ENCODE assay signal across 12 cellular contexts in genomic region chr5:135353952-135354721, GRCh38.
DNase-seq lines count a peak whose midpoint lies in the region; ATAC-seq lines count a peak whose summit lies in the region.
"Had no signal": no experiment of that assay in that cellular context is flagged by ENCODE, and none has a peak within 500 bp of the region (broad histone marks: within the 10 kb centered on the region; RNA-seq: fewer than 3 reads in every experiment).

No MANE protein-coding gene starts in this region.

- DNase-seq in activated CD8-positive, alpha-beta memory T cell treated with anti-CD3 and anti-CD28 coated beads for 24 hours, result peak; percentile 21
- DNase-seq in activated CD8-positive, alpha-beta memory T cell treated with anti-CD3 and anti-CD28 coated beads, Interleukin-2, amount 50 U/mL, for 4 hours, result no peak
- DNase-seq in amniotic stem cell (lab: John Stamatoyannopoulos, UW) (peak; percentile 85), hepatic stellate cell (ENCODE audit: low spot score) (peak; percentile 84), stromal cell of bone marrow (ENCODE audit: low read depth) (peak; percentile 97), SHP77 treated with DMSO at 0.1 percent for 48 hours (lab: John Stamatoyannopoulos, UW) (no peak), OCI-M2 (lab: John Stamatoyannopoulos, UW; ENCODE audit: unreplicated experiment) (no peak)
- DNase-seq: activated CD4-positive, alpha-beta T cell treated with anti-CD3 and anti-CD28 coated beads for 1 hour; right lobe of liver; SJCRH30 had no signal

- ATAC-seq in GM18517 (IDR thresholded peaks at IDR 0.05; ENCODE audit: unreplicated experiment), result no peak
- ATAC-seq: activated naive CD4-positive, alpha-beta T cell treated with anti-CD3 and anti-CD28 coated beads, Interleukin-2, amount 50 U/mL, for 72 hours; right lobe of liver had no signal

Comparison
In these comparisons a context has a peak if more than half of its experiments do, and no peak if none do; other contexts are left out.
1. DNase-seq: peak in activated CD8-positive, alpha-beta memory T cell treated with anti-CD3 and anti-CD28 coated beads for 24 hours (single experiment), amniotic stem cell (single experiment), hepatic stellate cell (single experiment) and stromal cell of bone marrow (single experiment); none in activated CD8-positive, alpha-beta memory T cell treated with anti-CD3 and anti-CD28 coated beads, Interleukin-2, amount 50 U/mL, for 4 hours (single experiment), SHP77 treated with DMSO at 0.1 percent for 48 hours (single experiment) and OCI-M2 (single experiment).